In the genomic region with DNA sequence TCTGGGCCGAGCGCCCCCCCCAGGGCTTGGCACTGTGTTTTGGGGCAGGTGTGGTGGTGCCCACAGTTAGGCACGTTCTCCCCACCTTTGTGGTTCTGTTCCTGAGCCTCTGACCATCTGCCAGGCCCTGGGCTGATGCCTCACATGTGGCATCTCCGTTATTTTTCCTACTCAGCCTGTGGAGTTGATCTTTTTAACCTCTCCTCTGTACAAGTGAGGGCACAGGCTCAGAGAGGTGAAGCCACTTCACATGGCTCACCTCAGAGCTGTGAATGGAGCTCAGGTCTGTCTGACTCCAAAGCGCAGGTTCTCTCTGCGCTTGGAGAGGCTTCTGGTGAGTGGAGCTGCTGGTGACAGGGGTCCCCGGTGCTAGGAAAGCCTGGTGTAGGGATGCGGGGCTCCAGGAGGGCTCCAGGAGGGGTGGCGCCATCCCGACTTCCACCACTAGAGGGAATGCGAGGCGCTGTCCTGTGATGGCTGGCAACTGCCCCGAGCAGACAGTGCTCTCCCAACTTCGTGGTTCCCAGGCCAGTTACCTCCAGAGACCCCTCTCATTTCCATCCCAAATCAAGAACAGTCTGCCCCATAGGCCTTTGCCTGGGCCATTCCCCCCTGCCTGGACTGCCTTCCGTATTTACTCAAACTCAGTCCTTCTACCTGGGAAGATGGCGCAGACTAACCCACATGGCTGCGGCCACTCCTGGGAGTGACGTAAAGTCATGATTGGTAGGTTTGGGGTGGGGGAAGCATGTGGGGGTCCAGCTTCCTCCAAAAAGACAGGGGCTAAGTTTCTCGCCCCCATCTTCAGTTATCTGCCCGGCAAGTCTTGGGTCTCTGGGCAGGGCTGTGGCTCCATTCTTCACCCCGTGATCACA, we compare ENCODE assay signal across 8 cellular contexts. TPM values are rescaled to one million over a fixed set of nuclear protein-coding genes. Genes with fewer than 3 reads are reported as not detected.
DNase-seq lines count a peak whose midpoint lies in the region; ATAC-seq and TF ChIP-seq lines count a peak whose summit lies in the region.

No MANE protein-coding gene starts in this region.

- TF ChIP-seq CTCF in AG10803 (conservative IDR thresholded peaks at IDR 0.05; ENCODE audit: low read length) (peak; percentile 68), HEK293 (tag by site-specific recombination; IDR thresholded peaks at IDR 0.05) (peak; percentile 59; the same call in 1 of the 2 replicates), chondrocyte (IDR thresholded peaks at IDR 0.05) (peak; percentile 79), thoracic aorta (IDR thresholded peaks at IDR 0.05) (peak; percentile 77)

- H3K4me1 ChIP-seq in HEK293 (ENCODE audit: control insufficient read depth, insufficient read depth, low read length) = no peaks in the 10 kb centered on the region; the same call in 1 of the 2 replicates
- H3K4me1 ChIP-seq in thoracic aorta (ENCODE audit: control insufficient read depth in 1 of 2, low read depth in 2 of 2) = peaks cover 11 to 43% of the 10 kb centered on the region in 2 donors

- no peaks in the 10 kb centered on the region for H3K27me3 ChIP-seq in thoracic aorta (replicated peaks; ENCODE audit: insufficient read depth)

- POLR2A ChIA-PET in HEK293 (lab: Yijun Ruan, JAX) = interaction anchor here (0.9 kb wide), 1 partner anchor 15 kb away, joined by 7 read pairs; no protein-coding TSS in a partner anchor

- H3K4me3 ChIP-seq in AG10803 (ENCODE audit: low read length) (no peak overlapping the region), HEK293 (ENCODE audit: low read depth, low read length) (no peak overlapping the region), thoracic aorta (no peak overlapping the region)

- H3K36me3 Mint-ChIP-seq in chondrocyte (ENCODE audit: low read depth) (peaks cover 6% of the 10 kb centered on the region), memory B cell (peaks cover 1% of the 10 kb centered on the region)

- H3K36me3 ChIP-seq in HEK293 (ENCODE audit: control insufficient read depth in 2 of 2, insufficient read depth in 1 of 2, low read length in 2 of 2) (peaks cover 14 to 25% of the 10 kb centered on the region in 2 experiments; a peak in 2 of 3 replicates), thoracic aorta (peaks cover 7% of the 10 kb centered on the region)

- H3K4me3 Mint-ChIP-seq in chondrocyte (ENCODE audit: unreplicated experiment) = no peak overlapping the region
- no peak overlapping the region for H3K4me3 Mint-ChIP-seq in memory B cell

- H3K27me3 Mint-ChIP-seq in chondrocyte (ENCODE audit: low read depth) = no peaks in the 10 kb centered on the region
- H3K27me3 Mint-ChIP-seq in memory B cell = peaks cover 4% of the 10 kb centered on the region

- H3K9me3 Mint-ChIP-seq in chondrocyte (ENCODE audit: low read depth) (no peaks in the 10 kb centered on the region), memory B cell (no peaks in the 10 kb centered on the region)

- ATAC-seq in memory B cell (ENCODE audit: low read depth) (peak; percentile 17), thoracic aorta (ENCODE audit: insufficient number of reproducible peaks, low FRiP score, low read depth) (no peak), GM18519 (IDR thresholded peaks at IDR 0.05; ENCODE audit: low FRiP score, unreplicated experiment) (no peak)

- DNase-seq in AG10803 (ENCODE audit: low read depth) = no peak
- DNase-seq in activated CD4-positive, CD25-positive, alpha-beta regulatory T cell (lab: John Stamatoyannopoulos, UW) = peak in 3 of 4 experiments; percentile 13 to 41 (median 23)
- DNase-seq in chondrocyte (ENCODE audit: low spot score) = no peak
- DNase-seq in memory B cell (ENCODE audit: low spot score in 2 of 2) = peak in 1 of 2 donors; percentile 60
- DNase-seq in thoracic aorta (ENCODE audit: low spot score) = no peak
- DNase-seq in NCI-H1105 (lab: John Stamatoyannopoulos, UW) = no peak

- no peak overlapping the region for H3K27ac Mint-ChIP-seq in chondrocyte (ENCODE audit: unreplicated experiment)
- H3K27ac Mint-ChIP-seq in memory B cell = no peak overlapping the region

- CTCF ChIA-PET in HEK293 (lab: Yijun Ruan, JAX) = interaction anchor here (0.6 to 1.4 kb wide), 6 partner anchors 10 to 792 kb away, joined by 3 to 5 read pairs (median 4); partner anchors contain the start of gene BCL7A

- H3K27ac ChIP-seq in HEK293 (ENCODE audit: extremely low read depth, low read depth, low read length) (no peak overlapping the region), thoracic aorta (no peak overlapping the region)

- H3K4me1 Mint-ChIP-seq in chondrocyte (ENCODE audit: low read depth) (peaks cover 5% of the 10 kb centered on the region), memory B cell (peaks cover 37% of the 10 kb centered on the region)

- H3K9me3 ChIP-seq in HEK293 (ENCODE audit: control insufficient read depth, insufficient read depth, low read depth, low read length) = no peaks in the 10 kb centered on the region
- no peaks in the 10 kb centered on the region for H3K9me3 ChIP-seq in thoracic aorta

TF ChIP-seq in HEK293, 187 proteins besides CTCF, POLR2A, EP300 and RAD21:
- peak; percentile 52 for TF ChIP-seq GLIS2 (tag by site-specific recombination; IDR thresholded peaks at IDR 0.05)
- TF ChIP-seq GLIS1 (tag by site-specific recombination; IDR thresholded peaks at IDR 0.05) = 0 out of 2 replicates have a peak, but pooled peaks have one; percentile 26
- TF ChIP-seq FEZF1 (tag by site-specific recombination; IDR thresholded peaks at IDR 0.05) = no peak
- TF ChIP-seq, protein P1, sequence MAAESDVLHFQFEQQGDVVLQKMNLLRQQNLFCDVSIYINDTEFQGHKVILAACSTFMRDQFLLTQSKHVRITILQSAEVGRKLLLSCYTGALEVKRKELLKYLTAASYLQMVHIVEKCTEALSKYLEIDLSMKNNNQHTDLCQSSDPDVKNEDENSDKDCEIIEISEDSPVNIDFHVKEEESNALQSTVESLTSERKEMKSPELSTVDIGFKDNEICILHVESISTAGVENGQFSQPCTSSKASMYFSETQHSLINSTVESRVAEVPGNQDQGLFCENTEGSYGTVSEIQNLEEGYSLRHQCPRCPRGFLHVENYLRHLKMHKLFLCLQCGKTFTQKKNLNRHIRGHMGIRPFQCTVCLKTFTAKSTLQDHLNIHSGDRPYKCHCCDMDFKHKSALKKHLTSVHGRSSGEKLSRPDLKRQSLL (tag by site-specific recombination; IDR thresholded peaks at IDR 0.05) = 0 out of 2 replicates have a peak, but pooled peaks have one; percentile 66
- TF ChIP-seq ZNF707 (tag by site-specific recombination; IDR thresholded peaks at IDR 0.05) = no peak
- peak; percentile 25; the same call in 1 of the 2 replicates for TF ChIP-seq ZBTB8A (tag by site-specific recombination; IDR thresholded peaks at IDR 0.05)
- TF ChIP-seq, protein P2, sequence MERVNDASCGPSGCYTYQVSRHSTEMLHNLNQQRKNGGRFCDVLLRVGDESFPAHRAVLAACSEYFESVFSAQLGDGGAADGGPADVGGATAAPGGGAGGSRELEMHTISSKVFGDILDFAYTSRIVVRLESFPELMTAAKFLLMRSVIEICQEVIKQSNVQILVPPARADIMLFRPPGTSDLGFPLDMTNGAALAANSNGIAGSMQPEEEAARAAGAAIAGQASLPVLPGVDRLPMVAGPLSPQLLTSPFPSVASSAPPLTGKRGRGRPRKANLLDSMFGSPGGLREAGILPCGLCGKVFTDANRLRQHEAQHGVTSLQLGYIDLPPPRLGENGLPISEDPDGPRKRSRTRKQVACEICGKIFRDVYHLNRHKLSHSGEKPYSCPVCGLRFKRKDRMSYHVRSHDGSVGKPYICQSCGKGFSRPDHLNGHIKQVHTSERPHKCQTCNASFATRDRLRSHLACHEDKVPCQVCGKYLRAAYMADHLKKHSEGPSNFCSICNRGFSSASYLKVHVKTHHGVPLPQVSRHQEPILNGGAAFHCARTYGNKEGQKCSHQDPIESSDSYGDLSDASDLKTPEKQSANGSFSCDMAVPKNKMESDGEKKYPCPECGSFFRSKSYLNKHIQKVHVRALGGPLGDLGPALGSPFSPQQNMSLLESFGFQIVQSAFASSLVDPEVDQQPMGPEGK (tag by site-specific recombination; IDR thresholded peaks at IDR 0.05) = no peak

RNA-seq across cellular contexts. Expression of gene BCL7A, which starts 9.9 kb away (rescaled TPM):
- 7.1 to 10.0 TPM (median 9.1 TPM) in 3 replicates for total RNA-seq in chondrocyte
- total RNA-seq in thoracic aorta = 10 to 100 TPM in 1 of 2 donors, 1 to 10 TPM in 1; 9.6 to 12.9 TPM

RNA-seq across cellular contexts. Expression of gene MLXIP, which starts 47.0 kb away (rescaled TPM):
- total RNA-seq in chondrocyte = 58.8 to 62.8 TPM (median 61.7 TPM) in 3 replicates
- total RNA-seq in thoracic aorta = 10 to 100 TPM; 35.5 to 50.3 TPM

Comparison
In these comparisons a context has a peak if more than half of its experiments do, and no peak if none do; other contexts are left out.
1. DNase-seq: peak in activated CD4-positive, CD25-positive, alpha-beta regulatory T cell (3 of 4); none in AG10803 (single experiment), chondrocyte (single experiment), thoracic aorta (single experiment) and NCI-H1105 (single experiment).
2. Peak in every context shown above with its lines, with median percentiles within 50 percentile points of each other: CTCF ChIP-seq.